In genomic region chr19:55256562-55257460, GRCh38 we compare ENCODE assay signal across 8 cellular contexts. TPM values are rescaled to one million over a fixed set of nuclear protein-coding genes. Genes with fewer than 3 reads are reported as not detected.
A peak's percentile ranks its signal among the peaks of the same experiment; 100 is the strongest.
DNase-seq lines count a peak whose midpoint lies in the region; ATAC-seq and TF ChIP-seq lines count a peak whose summit lies in the region.

No MANE protein-coding gene starts in this region.

- peaks cover 4% of the 10 kb centered on the region for H3K27me3 Mint-ChIP-seq in activated naive CD4-positive, alpha-beta T cell treated with anti-CD3 and anti-CD28 coated beads, Interleukin-2, amount 10 ng/mL, durations not matched to agents 7 days and 5 days
- no peaks in the 10 kb centered on the region for H3K27me3 Mint-ChIP-seq in type B pancreatic cell

- H3K9me3 ChIP-seq in lower lobe of right lung = no peaks in the 10 kb centered on the region

- CTCF ChIA-PET in activated naive CD4-positive, alpha-beta T cell treated with anti-CD3 and anti-CD28 coated beads, Interleukin-2, amount 10 ng/mL, durations not matched to agents 7 days and 5 days (lab: Charles Lee) = interaction anchor here (0.8 to 1.2 kb wide), 2 partner anchors 13 to 35 kb away, joined by 3 to 4 read pairs; no protein-coding TSS in a partner anchor

- intact Hi-C loops in lower lobe of right lung (cut with DNase I) = no loop called here

- peaks cover 61% of the 10 kb centered on the region for H3K4me1 Mint-ChIP-seq in activated naive CD4-positive, alpha-beta T cell treated with anti-CD3 and anti-CD28 coated beads, Interleukin-2, amount 10 ng/mL, durations not matched to agents 7 days and 5 days
- peaks cover 40% of the 10 kb centered on the region for H3K4me1 Mint-ChIP-seq in type B pancreatic cell (ENCODE audit: unreplicated experiment)

- peak overlapping the region; percentile 99 for H3K27ac Mint-ChIP-seq in activated naive CD4-positive, alpha-beta T cell treated with anti-CD3 and anti-CD28 coated beads, Interleukin-2, amount 10 ng/mL, durations not matched to agents 7 days and 5 days
- peak overlapping the region; percentile 95 for H3K27ac Mint-ChIP-seq in type B pancreatic cell

- no peaks in the 10 kb centered on the region for H3K27me3 ChIP-seq in lower lobe of right lung (ENCODE audit: low read depth)

- peaks cover 43% of the 10 kb centered on the region for H3K36me3 Mint-ChIP-seq in activated naive CD4-positive, alpha-beta T cell treated with anti-CD3 and anti-CD28 coated beads, Interleukin-2, amount 10 ng/mL, durations not matched to agents 7 days and 5 days
- no peaks in the 10 kb centered on the region for H3K36me3 Mint-ChIP-seq in type B pancreatic cell

- peak overlapping the region; percentile 94 for H3K4me3 ChIP-seq in lower lobe of right lung

- DNase-seq in activated naive CD4-positive, alpha-beta T cell treated with anti-CD3 and anti-CD28 coated beads, Interleukin-2, amount 10 ng/mL, durations not matched to agents 7 days and 5 days = no peak
- DNase-seq in activated naive CD4-positive, alpha-beta T cell treated with Interleukin-2 at 50 U/mL for 16 hours = no peak
- DNase-seq in amniotic epithelial cell (ENCODE audit: low read depth) (peak; percentile 33), lower lobe of right lung (no peak), type B pancreatic cell (ENCODE audit: extremely low spot score, unreplicated experiment) (no peak)

- peaks cover 69% of the 10 kb centered on the region for H3K4me1 ChIP-seq in lower lobe of right lung

- H3K9me3 Mint-ChIP-seq in activated naive CD4-positive, alpha-beta T cell treated with anti-CD3 and anti-CD28 coated beads, Interleukin-2, amount 10 ng/mL, durations not matched to agents 7 days and 5 days = no peaks in the 10 kb centered on the region
- H3K9me3 Mint-ChIP-seq in type B pancreatic cell = no peaks in the 10 kb centered on the region

- H3K27ac ChIP-seq in lower lobe of right lung = peak overlapping the region; percentile 89

- no peak for ATAC-seq in lower lobe of right lung
- no peak for ATAC-seq in GM18519 (IDR thresholded peaks at IDR 0.05; ENCODE audit: low FRiP score, unreplicated experiment)
- ATAC-seq in GM21381 (IDR thresholded peaks at IDR 0.05; ENCODE audit: unreplicated experiment) = no peak
- no peak for ATAC-seq in GM19467 (IDR thresholded peaks at IDR 0.05; ENCODE audit: unreplicated experiment)

- no peak for TF ChIP-seq CTCF in lower lobe of right lung (IDR thresholded peaks at IDR 0.05)
- no peak for TF ChIP-seq CTCF in type B pancreatic cell (conservative IDR thresholded peaks at IDR 0.05)

- peak overlapping the region; percentile 99 for H3K4me3 Mint-ChIP-seq in activated naive CD4-positive, alpha-beta T cell treated with anti-CD3 and anti-CD28 coated beads, Interleukin-2, amount 10 ng/mL, durations not matched to agents 7 days and 5 days
- peak overlapping the region; percentile 97 for H3K4me3 Mint-ChIP-seq in type B pancreatic cell

- no peaks in the 10 kb centered on the region for H3K36me3 ChIP-seq in lower lobe of right lung

RNA-seq across cellular contexts. Expression of gene PPP6R1, which starts 2.0 kb away (rescaled TPM):
- total RNA-seq in lower lobe of right lung (69.1 TPM), type B pancreatic cell (ENCODE audit: low replicate concordance) (71.5 and 72.3 TPM in 2 replicates)

RNA-seq across cellular contexts. Expression of gene HSPBP1, which starts 23.1 kb away (rescaled TPM):
- total RNA-seq in lower lobe of right lung = 23.9 TPM
- 37.8 and 50.7 TPM in 2 replicates for total RNA-seq in type B pancreatic cell (ENCODE audit: low replicate concordance)

RNA-seq across cellular contexts. Expression of gene BRSK1, which starts 27.0 kb away (rescaled TPM):
- 1.0 TPM for total RNA-seq in lower lobe of right lung
- total RNA-seq in type B pancreatic cell (ENCODE audit: low replicate concordance) = 9.8 and 32.3 TPM in 2 replicates

RNA-seq across cellular contexts. Expression of gene TMEM86B, which starts 28.2 kb away (rescaled TPM):
- total RNA-seq in lower lobe of right lung = 4.8 TPM
- 14.4 and 19.0 TPM in 2 replicates for total RNA-seq in type B pancreatic cell (ENCODE audit: low replicate concordance)

RNA-seq across cellular contexts. Expression of gene PTPRH, which starts 47.5 kb away (rescaled TPM):
- total RNA-seq in lower lobe of right lung (0.30 TPM), type B pancreatic cell (ENCODE audit: low replicate concordance) (3.9 and 4.3 TPM in 2 replicates)
